ENCODE assay signal across 12 cellular contexts in genomic region chr10:10911035-10911434, GRCh38.
DNase-seq lines count a peak whose midpoint lies in the region; TF ChIP-seq lines count a peak whose summit lies in the region.
"Had no signal": no experiment of that assay in that cellular context is flagged by ENCODE, and none has a peak within 500 bp of the region (broad histone marks: within the 10 kb centered on the region; RNA-seq: fewer than 3 reads in every experiment).

No MANE protein-coding gene starts in this region.

- no peak overlapping the region for H2AFZ ChIP-seq in Karpas-422 (ENCODE audit: low read length)

- no peaks in the 10 kb centered on the region for H3K9me3 ChIP-seq in muscle layer of duodenum (ENCODE audit: control insufficient read depth in 1 of 2, low read length in 2 of 2)
- H3K9me3 ChIP-seq in subcutaneous abdominal adipose tissue (ENCODE audit: control insufficient read depth in 5 of 5, low read length in 5 of 5): no peaks in the 10 kb centered on the region
- no peaks in the 10 kb centered on the region for H3K9me3 ChIP-seq in Karpas-422 (ENCODE audit: low read length)
- no peaks in the 10 kb centered on the region for H3K9me3 ChIP-seq in MG63

- H3K4me1 ChIP-seq in muscle layer of duodenum (ENCODE audit: control insufficient read depth in 1 of 2, insufficient read depth in 2 of 2, low read length in 2 of 2) (peaks cover 5 to 7% of the 10 kb centered on the region in 2 donors), subcutaneous abdominal adipose tissue (ENCODE audit: control insufficient read depth in 5 of 5, insufficient read depth in 5 of 5, low read length in 5 of 5) (peaks cover 0 to 25% (median 16%) of the 10 kb centered on the region in 5 donors), Karpas-422 (ENCODE audit: low read length) (no peaks in the 10 kb centered on the region)

- H3K36me3 ChIP-seq in muscle layer of duodenum (ENCODE audit: control insufficient read depth in 1 of 2, insufficient read depth in 2 of 2, low read length in 2 of 2) (no peaks in the 10 kb centered on the region), subcutaneous abdominal adipose tissue (ENCODE audit: control insufficient read depth in 5 of 5, insufficient read depth in 5 of 5, low read length in 5 of 5) (no peaks in the 10 kb centered on the region), Karpas-422 (ENCODE audit: insufficient read depth, low read length) (no peaks in the 10 kb centered on the region), MG63 (no peaks in the 10 kb centered on the region)

- H3K4me2 ChIP-seq in Karpas-422 (ENCODE audit: low read depth, low read length, poor library complexity, severe bottlenecking): no peak overlapping the region
- H3K4me2 ChIP-seq: KMS-11 had no signal

- no peak for TF ChIP-seq CTCF in epithelial cell of proximal tubule (conservative IDR thresholded peaks at IDR 0.05; ENCODE audit: low read depth, low read length)

- no peaks in the 10 kb centered on the region for H3K79me2 ChIP-seq in Karpas-422 (ENCODE audit: low read length)

- H4K20me1 ChIP-seq in Karpas-422 (ENCODE audit: insufficient read depth, low read depth, low read length): no peaks in the 10 kb centered on the region

- H3K27ac ChIP-seq in muscle layer of duodenum (ENCODE audit: low read length) (peak overlapping the region; percentile 74), subcutaneous abdominal adipose tissue (ENCODE audit: low read depth, low read length) (peak overlapping the region; percentile 52), Karpas-422 (ENCODE audit: low read length) (no peak overlapping the region)
- H3K27ac ChIP-seq: KMS-11 had no signal

- DNase-seq in HK-2 (ENCODE audit: unreplicated experiment) (peak; percentile 9), epithelial cell of proximal tubule (ENCODE audit: low read depth) (no peak), Karpas-422 (no peak), MG63 (no peak), activated gamma-delta T cell (lab: John Stamatoyannopoulos, UW) (no peak)
- no peak for DNase-seq in stimulated activated CD4-positive, alpha-beta T cell treated with anti-CD3 and anti-CD28 coated beads, Interleukin-4, amount 100 ng/mL, for 24 hours
- DNase-seq: activated CD4-positive, alpha-beta T cell treated with anti-CD3 and anti-CD28 coated beads, Interleukin-2, amount 50 U/mL, for 4 hours; activated naive CD4-positive, alpha-beta T cell treated with anti-CD3 and anti-CD28 coated beads for 36 hours; NCI-H2029 had no signal

- H3K27me3 ChIP-seq in muscle layer of duodenum (ENCODE audit: low read depth, low read length): no peaks in the 10 kb centered on the region
- no peaks in the 10 kb centered on the region for H3K27me3 ChIP-seq in subcutaneous abdominal adipose tissue (ENCODE audit: control insufficient read depth in 5 of 5, insufficient read depth in 4 of 5, low read length in 5 of 5)
- no peaks in the 10 kb centered on the region for H3K27me3 ChIP-seq in Karpas-422 (ENCODE audit: low read length)
- H3K27me3 ChIP-seq in MG63: no peaks in the 10 kb centered on the region

- H3K4me3 ChIP-seq in epithelial cell of proximal tubule (ENCODE audit: low read depth, low read length) (peak overlapping the region; percentile 26), muscle layer of duodenum (ENCODE audit: low read depth in 1 of 2, low read length in 2 of 2) (peak overlapping the region in 1 of 2 donors; percentile 46), subcutaneous abdominal adipose tissue (ENCODE audit: low read depth in 1 of 5, low read length in 5 of 5) (peak overlapping the region in 2 of 5 donors; percentile 63 to 65), Karpas-422 (ENCODE audit: low read length) (no peak overlapping the region), MG63 (no peak overlapping the region; the same call in 1 of the 2 replicates)

- peak overlapping the region in 1 of 5 donors; percentile 53 for H3K9ac ChIP-seq in subcutaneous abdominal adipose tissue (ENCODE audit: low read length in 5 of 5)
- no peak overlapping the region for H3K9ac ChIP-seq in Karpas-422 (ENCODE audit: low read length)
- H3K9ac ChIP-seq: KMS-11 had no signal

- no peaks in the 10 kb centered on the region for H3K9me2 ChIP-seq in Karpas-422 (replicated peaks; ENCODE audit: insufficient read depth, low read length)
